17 cellular contexts compared by ENCODE assay signal in genomic region chr1:92870591-92870990, GRCh38. TPM values are rescaled to one million over a fixed set of nuclear protein-coding genes. Genes with fewer than 3 reads are reported as not detected.
DNase-seq lines count a peak whose midpoint lies in the region; ATAC-seq and TF ChIP-seq lines count a peak whose summit lies in the region.
"Had no signal": no experiment of that assay in that cellular context is flagged by ENCODE, and none has a peak within 500 bp of the region (broad histone marks: within the 10 kb centered on the region; RNA-seq: fewer than 3 reads in every experiment).

No MANE protein-coding gene starts in this region.

- WGBS in IMR-90 (ENCODE audit: extremely low coverage in 2 of 2, insufficient read length in 1 of 2), 2 experiments, result no CpG with 5 or more reads among the region's 2 CpGs
- WGBS in heart right ventricle, 2 donors, result 84 to 91% methylated on average over 2 of the region's 2 CpGs

- no peak overlapping the region for H2BK120ac ChIP-seq in IMR-90 (ENCODE audit: low read depth, low read length)

- no peak overlapping the region for H3K27ac ChIP-seq in IMR-90 (ENCODE audit: insufficient read depth, low read length)
- H3K27ac ChIP-seq in naive thymus-derived CD4-positive, alpha-beta T cell (ENCODE audit: low read depth, low read length), result no peak overlapping the region
- no peak overlapping the region for H3K27ac ChIP-seq in upper lobe of right lung
- H3K27ac ChIP-seq in heart right ventricle, result no peak overlapping the region
- H3K27ac ChIP-seq: 22Rv1, A549, C4-2B had no signal

- no peak overlapping the region for H3K23ac ChIP-seq in IMR-90 (ENCODE audit: low read depth, low read length)

- H4K20me1 ChIP-seq in IMR-90 (ENCODE audit: insufficient read depth, low read length), result no peaks in the 10 kb centered on the region

- no peaks in the 10 kb centered on the region for H3K4me1 ChIP-seq in IMR-90 (ENCODE audit: control insufficient read depth, insufficient read depth, low read length)
- H3K4me1 ChIP-seq in naive thymus-derived CD4-positive, alpha-beta T cell (ENCODE audit: control insufficient read depth in 2 of 2, insufficient read depth in 2 of 2, low read length in 2 of 2), result peaks cover 0 to 4% of the 10 kb centered on the region in 2 donors
- H3K4me1 ChIP-seq in upper lobe of right lung, result no peaks in the 10 kb centered on the region
- no peaks in the 10 kb centered on the region for H3K4me1 ChIP-seq in heart right ventricle
- H3K4me1 ChIP-seq: A549 had no signal

- no peak overlapping the region for H3K56ac ChIP-seq in IMR-90 (ENCODE audit: extremely low read depth, insufficient read depth, low read length)

- H3K4me3 ChIP-seq in IMR-90 (ENCODE audit: insufficient read depth, low read depth, low read length), result no peak overlapping the region
- no peak overlapping the region for H3K4me3 ChIP-seq in naive thymus-derived CD4-positive, alpha-beta T cell (ENCODE audit: low read length)
- H3K4me3 ChIP-seq in upper lobe of right lung, result no peak overlapping the region
- H3K4me3 ChIP-seq in heart right ventricle, result no peak overlapping the region
- H3K4me3 ChIP-seq: A549 had no signal

- no peak overlapping the region for H3K9ac ChIP-seq in IMR-90 (ENCODE audit: low read depth, low read length)

- peak overlapping the region; percentile 3 for H2AK9ac ChIP-seq in IMR-90 (replicated peaks; ENCODE audit: low read depth, low read length, poor library complexity)

- peaks cover 0 to 32% (median 22%) of the 10 kb centered on the region in 7 donors for H3K4me1 Mint-ChIP-seq in naive thymus-derived CD4-positive, alpha-beta T cell

- no peaks in the 10 kb centered on the region; the same call in 1 of the 2 replicates for H3K9me1 ChIP-seq in IMR-90 (ENCODE audit: insufficient read depth, low read length)

- no peak overlapping the region for H2BK5ac ChIP-seq in IMR-90 (ENCODE audit: low read depth, low read length, poor library complexity, severe bottlenecking)

- H3K27me3 ChIP-seq in IMR-90 (ENCODE audit: control insufficient read depth, insufficient read depth, low read length), result no peaks in the 10 kb centered on the region
- H3K27me3 ChIP-seq in naive thymus-derived CD4-positive, alpha-beta T cell (ENCODE audit: control insufficient read depth in 2 of 2, insufficient read depth in 2 of 2, low read length in 2 of 2), result no peaks in the 10 kb centered on the region
- no peaks in the 10 kb centered on the region for H3K27me3 ChIP-seq in upper lobe of right lung
- H3K27me3 ChIP-seq in heart right ventricle, result no peaks in the 10 kb centered on the region

- H3K9me3 ChIP-seq in IMR-90 (ENCODE audit: control insufficient read depth, insufficient read depth, low read length), result peaks cover 5% of the 10 kb centered on the region
- H3K9me3 ChIP-seq in naive thymus-derived CD4-positive, alpha-beta T cell (ENCODE audit: control insufficient read depth in 2 of 3, low read length in 3 of 3), result peaks cover 0 to 4% (median 0%) of the 10 kb centered on the region in 3 experiments
- no peaks in the 10 kb centered on the region for H3K9me3 ChIP-seq in upper lobe of right lung
- H3K9me3 ChIP-seq in heart right ventricle, result peaks cover 0 to 11% (median 0%) of the 10 kb centered on the region in 11 donors

- no peak overlapping the region for H3K18ac ChIP-seq in IMR-90 (ENCODE audit: low read depth, low read length)

- H3K4ac ChIP-seq in IMR-90 (ENCODE audit: low read depth, low read length), result no peak overlapping the region

- no TSS peak for BruUV-seq in IMR-90 (replicated peaks; lab: Mats Ljungman, UMichigan)

- no peaks in the 10 kb centered on the region for H3K27me3 Mint-ChIP-seq in naive thymus-derived CD4-positive, alpha-beta T cell

- no peak overlapping the region for H2BK15ac ChIP-seq in IMR-90 (ENCODE audit: low read depth, low read length)

- no peaks in the 10 kb centered on the region for H3K79me1 ChIP-seq in IMR-90 (ENCODE audit: low read depth in 1 of 2, low read length in 2 of 2)

- TF ChIP-seq POLR2A in IMR-90 (IDR thresholded peaks at IDR 0.05; ENCODE audit: low read depth, low read length), result no peak

- no peak overlapping the region for H4K5ac ChIP-seq in IMR-90 (ENCODE audit: low read depth, low read length)

- in situ Hi-C loops in IMR-90 (cut with MboI; ENCODE audit: low sequenced_read_pairs), result no loop called here

- no peak for TF ChIP-seq RAD21 in IMR-90 (IDR thresholded peaks at IDR 0.05; ENCODE audit: low read length)

- POLR2A ChIA-PET in IMR-90 (lab: Charles Lee; ENCODE audit: unreplicated experiment), result no interaction called here
- POLR2A ChIA-PET in naive thymus-derived CD4-positive, alpha-beta T cell (lab: Charles Lee), result no interaction called here

- dilution Hi-C loops in IMR-90 (cut with HindIII; ENCODE audit: low sequenced_read_pairs, unreplicated experiment), result no loop called here

- H3K36me3 ChIP-seq in IMR-90 (ENCODE audit: control insufficient read depth, insufficient read depth, low read length), result peaks cover 2% of the 10 kb centered on the region; the same call in 1 of the 2 replicates
- peaks cover 0 to 10% (median 0%) of the 10 kb centered on the region in 3 experiments for H3K36me3 ChIP-seq in naive thymus-derived CD4-positive, alpha-beta T cell (ENCODE audit: control insufficient read depth in 2 of 3, insufficient read depth in 3 of 3, low read length in 3 of 3)
- no peaks in the 10 kb centered on the region for H3K36me3 ChIP-seq in upper lobe of right lung
- peaks cover 0 to 23% (median 0%) of the 10 kb centered on the region in 9 donors for H3K36me3 ChIP-seq in heart right ventricle

- no peak overlapping the region for H4K8ac ChIP-seq in IMR-90 (ENCODE audit: low read depth in 2 of 2, low read length in 2 of 2)

- CTCF ChIA-PET in IMR-90 (lab: Yijun Ruan, JAX), result interaction anchor here (1.1 kb wide), 1 partner anchor 12 kb away, joined by 4 read pairs; no protein-coding TSS in a partner anchor
- CTCF ChIA-PET in naive thymus-derived CD4-positive, alpha-beta T cell (lab: Charles Lee), result interaction anchor here (1.5 kb wide), 1 partner anchor 90 kb away, joined by 4 read pairs; the partner anchor contains the start of gene DIPK1A

- peaks cover 0 to 5% (median 0%) of the 10 kb centered on the region in 11 donors for H3K9me3 Mint-ChIP-seq in naive thymus-derived CD4-positive, alpha-beta T cell
- H3K9me3 Mint-ChIP-seq: CD8-positive, alpha-beta T cell had no signal

- H3K4me2 ChIP-seq in IMR-90 (ENCODE audit: low read depth, low read length), result no peak overlapping the region
- H3K4me2 ChIP-seq: A549 had no signal

- ATAC-seq in IMR-90 (ENCODE audit: low read depth) (no peak), upper lobe of right lung (peak; percentile 9), GM18907 (IDR thresholded peaks at IDR 0.05; ENCODE audit: unreplicated experiment) (no peak), heart right ventricle (no peak)
- no peak for ATAC-seq in naive thymus-derived CD4-positive, alpha-beta T cell
- ATAC-seq: A549; CD8-positive, alpha-beta T cell; HCT116 had no signal

- intact Hi-C loops in IMR-90 (cut with micrococcal nuclease) (no loop called here), upper lobe of right lung (cut with DNase I) (no loop called here), heart right ventricle (cut with DNase I) (no loop called here)
- intact Hi-C loops in naive thymus-derived CD4-positive, alpha-beta T cell (cut with micrococcal nuclease), result no loop called here

- H2AFZ ChIP-seq in IMR-90 (replicated peaks; ENCODE audit: low read length, poor library complexity), result no peak overlapping the region

- no peak overlapping the region for H3K14ac ChIP-seq in IMR-90 (replicated peaks; ENCODE audit: low read depth, low read length)

- H2AK5ac ChIP-seq in IMR-90 (ENCODE audit: low read depth, low read length), result no peak overlapping the region

- H3K4me3 Mint-ChIP-seq in naive thymus-derived CD4-positive, alpha-beta T cell, result peak overlapping the region in 3 of 10 donors; percentile 40 to 51 (median 43)
- H3K4me3 Mint-ChIP-seq: CD8-positive, alpha-beta T cell; HFFc6 had no signal

- peak overlapping the region in 6 of 9 donors; percentile 17 to 80 (median 45) for H3K27ac Mint-ChIP-seq in naive thymus-derived CD4-positive, alpha-beta T cell
- H3K27ac Mint-ChIP-seq: CD8-positive, alpha-beta T cell; HFFc6 had no signal

- H2BK20ac ChIP-seq in IMR-90 (ENCODE audit: low read depth, low read length), result no peak overlapping the region

- peaks cover 6 to 36% (median 30%) of the 10 kb centered on the region in 5 donors for H3K36me3 Mint-ChIP-seq in naive thymus-derived CD4-positive, alpha-beta T cell

- no peak for TF ChIP-seq CTCF in IMR-90 (conservative IDR thresholded peaks at IDR 0.05; ENCODE audit: low read depth, low read length)
- TF ChIP-seq CTCF in upper lobe of right lung (IDR thresholded peaks at IDR 0.05), result no peak
- TF ChIP-seq CTCF in heart right ventricle (IDR thresholded peaks at IDR 0.05), result no peak

- DNase-seq in DMS 273 (lab: John Stamatoyannopoulos, UW; ENCODE audit: unreplicated experiment) (peak; percentile 14), DMS 273 treated with DMSO at 0.1 percent for 48 hours (lab: John Stamatoyannopoulos, UW) (no peak), IMR-90 (no peak), upper lobe of right lung (no peak), heart right ventricle (no peak)
- DNase-seq in naive thymus-derived CD4-positive, alpha-beta T cell, result no peak
- DNase-seq: AML-193; Calu3; CD8-positive, alpha-beta T cell; GOT3; H7; HFFc6 had no signal

- no peak overlapping the region for H4K91ac ChIP-seq in IMR-90 (ENCODE audit: insufficient read depth, low read depth, low read length)

TF ChIP-seq in IMR-90, 13 proteins besides CTCF, POLR2A, EP300 and RAD21:
- TF ChIP-seq NFE2L2 (IDR thresholded peaks at IDR 0.05; ENCODE audit: low read depth, low read length) (no peak), FOS (IDR thresholded peaks at IDR 0.05; ENCODE audit: low read depth, low read length) (no peak)

RNA-seq across cellular contexts. Expression of gene RPL5, which starts 38.8 kb away (rescaled TPM):
- total RNA-seq in IMR-90 (2012; rRNA removed) (1,679 and 1,907 TPM in 2 replicates), upper lobe of right lung (711 TPM), heart right ventricle (100 to 1,000 TPM; 468 to 646 (median 544) TPM)
- polyA plus RNA-seq in IMR-90 (2012; rRNA removed) (1,239 and 1,406 TPM in 2 replicates), heart right ventricle (1,000 to 10,000 TPM; 1,383 to 1,695 TPM)
- 609 and 629 TPM in 2 replicates for polyA plus RNA-seq in IMR-90 (2012; cell fraction: cytosol; rRNA removed)
- 99.4 and 681 TPM in 2 replicates for polyA plus RNA-seq in IMR-90 (2012; cell fraction: nucleus; rRNA removed; ENCODE audit: low replicate concordance)
- total RNA-seq in naive thymus-derived CD4-positive, alpha-beta T cell, result 1,000 to 10,000 TPM in 4 of 5 experiments, 100 to 1,000 TPM in 1; 764 to 1,693 (median 1,596) TPM
- 1,000 to 10,000 TPM; 3,012 to 3,358 TPM for polyA plus RNA-seq in naive thymus-derived CD4-positive, alpha-beta T cell
